In the genomic region with DNA sequence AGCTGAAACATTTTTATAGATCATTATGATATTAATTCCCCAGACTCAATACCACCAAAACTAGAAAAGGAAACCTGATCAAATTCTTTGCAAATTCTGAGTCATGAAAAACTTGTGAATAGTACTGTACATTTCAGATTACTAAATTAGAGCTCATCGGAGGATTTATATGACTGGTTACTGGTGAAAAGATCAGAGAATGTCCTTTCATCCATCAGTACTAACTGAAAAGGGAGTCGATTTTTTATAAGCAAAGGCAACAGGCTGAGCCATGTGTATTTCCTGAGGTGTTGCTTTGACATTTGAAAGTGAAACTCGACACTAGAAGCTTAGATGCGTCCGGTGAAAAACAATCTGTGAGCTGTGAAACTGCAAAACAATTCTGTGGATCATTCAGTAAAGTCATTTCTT, we compare ENCODE assay signal across 9 cellular contexts.
A peak's percentile ranks its signal among the peaks of the same experiment; 100 is the strongest.
DNase-seq lines count a peak whose midpoint lies in the region; ATAC-seq lines count a peak whose summit lies in the region.
"Had no signal": no experiment of that assay in that cellular context is flagged by ENCODE, and none has a peak within 500 bp of the region (broad histone marks: within the 10 kb centered on the region; RNA-seq: fewer than 3 reads in every experiment).

No MANE protein-coding gene starts in this region.

- peaks cover 55% of the 10 kb centered on the region for H3K27me3 Mint-ChIP-seq in activated CD8-positive, alpha-beta memory T cell treated with anti-CD3 and anti-CD28 coated beads, Interleukin-2, amount 10 ng/mL, durations not matched to agents 7 days and 5 days
- no peaks in the 10 kb centered on the region for H3K27me3 Mint-ChIP-seq in T-helper 17 cell
- H3K27me3 Mint-ChIP-seq in natural killer cell treated with Interleukin-12 subunit alpha and Interleukin-12 subunit beta and Interleukin-15 and Interleukin-18, amount 100 ng/mL, for 72 hours, result no peaks in the 10 kb centered on the region

- peak; percentile 94 for ATAC-seq in activated CD8-positive, alpha-beta memory T cell treated with anti-CD3 and anti-CD28 coated beads, Interleukin-2, amount 10 ng/mL, durations not matched to agents 7 days and 5 days
- ATAC-seq in HG02759 (IDR thresholded peaks at IDR 0.05; ENCODE audit: unreplicated experiment), result peak; percentile 78
- peak; percentile 85 for ATAC-seq in T-helper 17 cell
- peak; percentile 85 to 89 for ATAC-seq in natural killer cell treated with Interleukin-12 subunit alpha and Interleukin-12 subunit beta and Interleukin-15 and Interleukin-18, amount 100 ng/mL, for 72 hours
- ATAC-seq in HG03457 (IDR thresholded peaks at IDR 0.05; ENCODE audit: unreplicated experiment), result no peak
- ATAC-seq in aorta (ENCODE audit: low FRiP score), result no peak

- H3K9me3 ChIP-seq in T-helper 17 cell (ENCODE audit: control insufficient read depth, low read length, poor library complexity, severe bottlenecking), result no peaks in the 10 kb centered on the region
- H3K9me3 ChIP-seq in aorta (ENCODE audit: control insufficient read depth, low read length), result no peaks in the 10 kb centered on the region
- no peaks in the 10 kb centered on the region for H3K9me3 ChIP-seq in SJCRH30 (replicated peaks)
- H3K9me3 ChIP-seq: neutrophil had no signal

- no peaks in the 10 kb centered on the region for H3K9me3 Mint-ChIP-seq in activated CD8-positive, alpha-beta memory T cell treated with anti-CD3 and anti-CD28 coated beads, Interleukin-2, amount 10 ng/mL, durations not matched to agents 7 days and 5 days (ENCODE audit: low read depth)
- peaks cover 12% of the 10 kb centered on the region for H3K9me3 Mint-ChIP-seq in natural killer cell treated with Interleukin-12 subunit alpha and Interleukin-12 subunit beta and Interleukin-15 and Interleukin-18, amount 100 ng/mL, for 72 hours

- H3K27me3 ChIP-seq in aorta (ENCODE audit: control insufficient read depth in 1 of 2, insufficient read depth in 2 of 2, low read length in 1 of 2) (no peaks in the 10 kb centered on the region), SJCRH30 (no peaks in the 10 kb centered on the region)
- H3K27me3 ChIP-seq: neutrophil had no signal

- CTCF ChIA-PET in activated CD8-positive, alpha-beta memory T cell treated with anti-CD3 and anti-CD28 coated beads, Interleukin-2, amount 10 ng/mL, durations not matched to agents 7 days and 5 days (lab: Charles Lee), result interaction anchor here (0.7 to 2.9 kb wide), 10 partner anchors 9 to 153 kb away, joined by 3 to 10 read pairs (median 5); no protein-coding TSS in a partner anchor

- no peaks in the 10 kb centered on the region for H3K36me3 ChIP-seq in aorta (ENCODE audit: control insufficient read depth in 1 of 2, insufficient read depth in 2 of 2, low read length in 1 of 2)
- no peaks in the 10 kb centered on the region for H3K36me3 ChIP-seq in SJCRH30
- H3K36me3 ChIP-seq: neutrophil had no signal

- peak overlapping the region; percentile 68 for H3K4me3 Mint-ChIP-seq in activated CD8-positive, alpha-beta memory T cell treated with anti-CD3 and anti-CD28 coated beads, Interleukin-2, amount 10 ng/mL, durations not matched to agents 7 days and 5 days
- H3K4me3 Mint-ChIP-seq in T-helper 17 cell, result peak overlapping the region; percentile 91
- peak overlapping the region; percentile 87 for H3K4me3 Mint-ChIP-seq in natural killer cell treated with Interleukin-12 subunit alpha and Interleukin-12 subunit beta and Interleukin-15 and Interleukin-18, amount 100 ng/mL, for 72 hours

- peaks cover 5% of the 10 kb centered on the region for H3K36me3 Mint-ChIP-seq in activated CD8-positive, alpha-beta memory T cell treated with anti-CD3 and anti-CD28 coated beads, Interleukin-2, amount 10 ng/mL, durations not matched to agents 7 days and 5 days
- H3K36me3 Mint-ChIP-seq in T-helper 17 cell (ENCODE audit: low read depth), result peaks cover 2% of the 10 kb centered on the region
- H3K36me3 Mint-ChIP-seq in natural killer cell treated with Interleukin-12 subunit alpha and Interleukin-12 subunit beta and Interleukin-15 and Interleukin-18, amount 100 ng/mL, for 72 hours, result peaks cover 14% of the 10 kb centered on the region

- peaks cover 29% of the 10 kb centered on the region for H3K4me1 Mint-ChIP-seq in activated CD8-positive, alpha-beta memory T cell treated with anti-CD3 and anti-CD28 coated beads, Interleukin-2, amount 10 ng/mL, durations not matched to agents 7 days and 5 days
- H3K4me1 Mint-ChIP-seq in T-helper 17 cell, result peaks cover 24% of the 10 kb centered on the region
- H3K4me1 Mint-ChIP-seq in natural killer cell treated with Interleukin-12 subunit alpha and Interleukin-12 subunit beta and Interleukin-15 and Interleukin-18, amount 100 ng/mL, for 72 hours (ENCODE audit: low read depth in 2 of 2), result peaks cover 55 to 64% of the 10 kb centered on the region in 2 donors

- H3K27ac Mint-ChIP-seq in activated CD8-positive, alpha-beta memory T cell treated with anti-CD3 and anti-CD28 coated beads, Interleukin-2, amount 10 ng/mL, durations not matched to agents 7 days and 5 days, result peak overlapping the region; percentile 80
- peak overlapping the region; percentile 97 for H3K27ac Mint-ChIP-seq in T-helper 17 cell
- peak overlapping the region; percentile 81 to 92 for H3K27ac Mint-ChIP-seq in natural killer cell treated with Interleukin-12 subunit alpha and Interleukin-12 subunit beta and Interleukin-15 and Interleukin-18, amount 100 ng/mL, for 72 hours

- WGBS in aorta, 2 donors, result 46 to 47% methylated on average over 5 of the region's 5 CpGs

- no peak overlapping the region for H3K27ac ChIP-seq in aorta (ENCODE audit: low read depth in 1 of 2, low read length in 2 of 2)
- no peak overlapping the region for H3K27ac ChIP-seq in SJCRH30
- H3K27ac ChIP-seq: neutrophil had no signal

- no peaks in the 10 kb centered on the region for H3K4me1 ChIP-seq in aorta (ENCODE audit: control insufficient read depth in 1 of 2, insufficient read depth in 2 of 2, low read length in 2 of 2)
- H3K4me1 ChIP-seq in SJCRH30, result peaks cover 4% of the 10 kb centered on the region; the same call in 1 of the 2 replicates

- DNase-seq in activated CD8-positive, alpha-beta memory T cell treated with anti-CD3 and anti-CD28 coated beads, Interleukin-2, amount 10 ng/mL, durations not matched to agents 7 days and 5 days, result peak; percentile 53
- no peak for DNase-seq in activated CD8-positive, alpha-beta memory T cell treated with anti-CD3 and anti-CD28 coated beads, Interleukin-2, amount 50 U/mL, for 4 hours
- DNase-seq in T-helper 17 cell (no peak), aorta (no peak), SJCRH30 (no peak)
- DNase-seq in natural killer cell treated with Interleukin-12 subunit alpha and Interleukin-12 subunit beta and Interleukin-15 and Interleukin-18, amount 100 ng/mL, for 72 hours (ENCODE audit: low spot score), result peak; percentile 66

- no peak overlapping the region for H3K4me3 ChIP-seq in aorta (ENCODE audit: low read length in 2 of 2)
- H3K4me3 ChIP-seq in SJCRH30, result no peak overlapping the region

- intact Hi-C loops in aorta (cut with DNase I), result no loop called here

Comparison
In these comparisons a context has a peak if more than half of its experiments do, and no peak if none do; other contexts are left out.
1. DNase-seq: peak in activated CD8-positive, alpha-beta memory T cell treated with anti-CD3 and anti-CD28 coated beads, Interleukin-2, amount 10 ng/mL, durations not matched to agents 7 days and 5 days (single experiment) and natural killer cell treated with Interleukin-12 subunit alpha and Interleukin-12 subunit beta and Interleukin-15 and Interleukin-18, amount 100 ng/mL, for 72 hours (single experiment); none in activated CD8-positive, alpha-beta memory T cell treated with anti-CD3 and anti-CD28 coated beads, Interleukin-2, amount 50 U/mL, for 4 hours (single experiment), T-helper 17 cell (0 of 3), aorta (0 of 2) and SJCRH30 (0 of 2).
2. ATAC-seq: peak in activated CD8-positive, alpha-beta memory T cell treated with anti-CD3 and anti-CD28 coated beads, Interleukin-2, amount 10 ng/mL, durations not matched to agents 7 days and 5 days (single experiment), HG02759 (single experiment), T-helper 17 cell (single experiment) and natural killer cell treated with Interleukin-12 subunit alpha and Interleukin-12 subunit beta and Interleukin-15 and Interleukin-18, amount 100 ng/mL, for 72 hours (2 of 2); none in HG03457 (single experiment) and aorta (single experiment).
3. Peak in every context shown above with its lines, with median percentiles within 50 percentile points of each other: H3K27ac Mint-ChIP-seq and H3K4me3 Mint-ChIP-seq.